ENCODE assay signal across 8 cellular contexts in the genomic region with DNA sequence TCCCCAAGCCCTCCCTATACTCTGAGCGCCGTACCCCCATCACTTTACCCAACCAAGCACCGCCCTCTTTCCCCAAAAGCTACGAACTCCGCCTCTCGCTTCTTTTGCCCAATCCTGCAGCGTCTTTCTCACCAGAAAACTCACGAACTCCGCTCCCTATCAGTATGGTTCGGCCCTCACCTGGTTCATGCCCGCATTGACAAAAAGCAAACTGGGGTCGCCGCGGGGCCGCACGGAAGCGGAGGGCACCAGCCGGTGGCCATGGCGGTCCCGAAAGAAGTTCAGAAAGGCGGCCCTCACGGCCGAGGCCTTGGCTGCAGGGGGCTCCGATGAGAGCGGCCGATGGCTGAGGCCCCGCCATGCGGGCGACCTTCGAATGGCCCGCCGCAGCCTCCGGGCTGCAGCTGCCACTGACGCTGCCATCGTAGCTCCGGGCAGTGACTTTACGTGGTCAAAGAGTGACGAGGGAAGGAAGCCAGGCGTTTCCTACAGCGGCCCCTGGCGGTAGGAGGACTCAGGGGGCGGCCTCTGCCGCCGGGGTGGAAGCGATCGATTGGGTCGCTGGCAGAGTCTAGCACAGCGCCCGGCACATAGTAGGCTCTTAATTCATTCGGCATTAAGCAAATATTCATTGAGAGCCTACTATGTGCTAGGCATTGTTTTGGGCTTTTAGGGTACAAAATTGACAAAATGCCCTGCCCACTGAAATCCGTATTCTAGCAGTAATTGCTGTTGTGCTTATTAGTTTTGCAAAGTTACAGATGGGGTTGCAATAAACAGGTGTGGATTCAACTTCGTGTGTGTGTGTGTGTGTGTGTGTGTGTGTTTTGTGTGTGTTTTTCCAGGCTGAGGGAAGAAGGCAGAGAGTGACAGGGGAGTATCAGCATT. TPM values are rescaled to one million over a fixed set of nuclear protein-coding genes. Genes with fewer than 3 reads are reported as not detected.
DNase-seq lines count a peak whose midpoint lies in the region; ATAC-seq, FAIRE-seq and TF ChIP-seq lines count a peak whose summit lies in the region.

Gene AARS2 (minus strand): TSS at position 447 of the 888 bp plus-strand sequence. CDS start 24 bp downstream, at position 423.

- no peaks in the 10 kb centered on the region for H4K20me1 ChIP-seq in keratinocyte (ENCODE audit: control insufficient read depth, extremely low read depth, insufficient read depth, low read length)

- H3K4me2 ChIP-seq in keratinocyte (ENCODE audit: control insufficient read depth, extremely low read depth, insufficient read depth, low read depth, low read length), result peak within 1 kb of the TSS; percentile 83

- peaks cover 10% of the 10 kb centered on the region for H3K27me3 Mint-ChIP-seq in central memory CD8-positive, alpha-beta T cell

- H3K4me3 Mint-ChIP-seq in central memory CD8-positive, alpha-beta T cell, result peak within 1 kb of the TSS; percentile 100

- H2AFZ ChIP-seq in keratinocyte (ENCODE audit: control insufficient read depth, low read length), result peak within 1 kb of the TSS; percentile 91

- peak; percentile 94 for TF ChIP-seq POLR2A in GM18951 (IDR thresholded peaks at IDR 0.05; ENCODE audit: extremely low read depth, insufficient read depth, insufficient read length)

- H3K36me3 ChIP-seq in keratinocyte (ENCODE audit: control insufficient read depth in 2 of 2, extremely low read depth in 1 of 2, insufficient read depth in 2 of 2, low read length in 2 of 2), result peaks cover 9 to 23% of the 10 kb centered on the region in 2 experiments

- H3K9me1 ChIP-seq in keratinocyte (ENCODE audit: control insufficient read depth, extremely low read depth, insufficient read depth, low read length), result no peaks in the 10 kb centered on the region

- DNase-seq in AML-193 (lab: John Stamatoyannopoulos, UW) (peak; percentile 88 to 89), NCI-H345 (lab: John Stamatoyannopoulos, UW) (peak; percentile 92), keratinocyte (ENCODE audit: low read depth, low spot score) (peak; percentile 32)
- peak; percentile 87 for DNase-seq in activated CD4-positive, CD25-positive, alpha-beta regulatory T cell treated with anti-CD3 and anti-CD28 coated beads, Interleukin-2, amount 50 U/mL, for 16 hours (ENCODE audit: low read depth, low spot score)
- peak; percentile 85 to 96 for DNase-seq in central memory CD8-positive, alpha-beta T cell (ENCODE audit: low spot score in 2 of 2)
- peak; percentile 86 to 95 (median 90) for DNase-seq in stimulated activated CD4-positive, alpha-beta T cell treated with anti-CD3 and anti-CD28 coated beads, Interleukin-12 subunit alpha, Interleukin-12 subunit beta, amount 100 ng/mL, for 48 hours (ENCODE audit: low read depth in 2 of 3, low spot score in 1 of 3)

- peak within 1 kb of the TSS; percentile 87 for H3K9ac ChIP-seq in keratinocyte (ENCODE audit: control insufficient read depth, extremely low read depth, insufficient read depth, low read length)

- dilution Hi-C loops in keratinocyte (cut with MboI; ENCODE audit: extremely low pct_ligation_motif_present, low sequenced_read_pairs), result no loop called here

- peak; percentile 81 for ATAC-seq in HG03196 (IDR thresholded peaks at IDR 0.05; ENCODE audit: unreplicated experiment)
- peak; percentile 91 for ATAC-seq in central memory CD8-positive, alpha-beta T cell (replicated peaks; ENCODE audit: extremely low read depth, poor library complexity, severe bottlenecking)

- peaks cover 22% of the 10 kb centered on the region for H3K36me3 Mint-ChIP-seq in central memory CD8-positive, alpha-beta T cell (ENCODE audit: insufficient read depth)

- H3K79me2 ChIP-seq in keratinocyte (ENCODE audit: control insufficient read depth, insufficient read depth, low read length), result peaks cover 12% of the 10 kb centered on the region

- H3K4me3 ChIP-seq in keratinocyte (ENCODE audit: control insufficient read depth in 2 of 3, extremely low read depth in 1 of 3, insufficient read depth in 2 of 3, low read depth in 1 of 3, low read length in 3 of 3), result peak within 1 kb of the TSS; percentile 88 to 96 (median 93)

- H3K4me1 Mint-ChIP-seq in central memory CD8-positive, alpha-beta T cell, result peaks cover 32% of the 10 kb centered on the region

- H3K4me1 ChIP-seq in keratinocyte (ENCODE audit: control insufficient read depth, extremely low read depth, insufficient read depth, low read length), result peaks cover 19% of the 10 kb centered on the region

- TF ChIP-seq CTCF in keratinocyte (optimal IDR thresholded peaks at IDR 0.05 in 1 of 3, IDR thresholded peaks at IDR 0.05 in 1 of 3, conservative IDR thresholded peaks at IDR 0.05 in 1 of 3; ENCODE audit: extremely low read depth in 1 of 3, insufficient read depth in 2 of 3, low read length in 3 of 3), result peak; percentile 94 to 99 (median 96)

- peak within 1 kb of the TSS; percentile 93 for H3K27ac Mint-ChIP-seq in central memory CD8-positive, alpha-beta T cell (ENCODE audit: low read depth)

- FAIRE-seq in keratinocyte (lab: Jason Lieb, UNC), result peak; percentile 67

- H3K9me3 Mint-ChIP-seq in central memory CD8-positive, alpha-beta T cell, result no peaks in the 10 kb centered on the region

- in situ Hi-C loops in GM18951 (cut with MboI; ENCODE audit: low sequenced_read_pairs, unreplicated experiment), result no loop called here

- peak within 1 kb of the TSS; percentile 69 for H3K27ac ChIP-seq in keratinocyte (ENCODE audit: control insufficient read depth, insufficient read depth, low read length)

- H3K9me3 ChIP-seq in keratinocyte (ENCODE audit: control insufficient read depth, low read depth, low read length), result no peaks in the 10 kb centered on the region

- no peaks in the 10 kb centered on the region for H3K27me3 ChIP-seq in keratinocyte (ENCODE audit: control insufficient read depth, extremely low read depth, insufficient read depth, low read length)

RNA-seq across cellular contexts. Expression of gene AARS2, which starts in this region (rescaled TPM):
- 5.8 to 8.5 TPM (median 5.9 TPM) in 3 replicates for polyA plus RNA-seq in keratinocyte
- polyA plus RNA-seq in keratinocyte (2011; ENCODE audit: low read depth), result 3.9 TPM
- polyA plus RNA-seq in keratinocyte (2011; cell fraction: cytosol; rRNA removed), result 2.1 and 3.8 TPM in 2 replicates
- polyA plus RNA-seq in keratinocyte (2011; cell fraction: nucleus; rRNA removed), result 15.4 and 15.9 TPM in 2 replicates
- 3.1 and 7.9 TPM in 2 replicates for polyA plus RNA-seq in keratinocyte (2012; ENCODE audit: low replicate concordance)
- polyA minus RNA-seq in keratinocyte, result 10.7 to 12.9 TPM (median 12.1 TPM) in 3 replicates
- polyA minus RNA-seq in keratinocyte (2011; cell fraction: cytosol; rRNA and poly(A)+ RNA removed), result 7.9 TPM
- polyA minus RNA-seq in keratinocyte (2011; cell fraction: nucleus; rRNA and poly(A)+ RNA removed), result 19.5 and 19.6 TPM in 2 replicates

Comparison
In these comparisons a context has a peak if more than half of its experiments do, and no peak if none do; other contexts are left out.
1. Peak in every context shown above with its lines: DNase-seq, ATAC-seq, H3K4me3 ChIP-seq and H3K27ac ChIP-seq.
2. DNase-seq: peak in every context shown above with its lines; median percentile 92 in NCI-H345; 90 in central memory CD8-positive, alpha-beta T cell; 90 in stimulated activated CD4-positive, alpha-beta T cell treated with anti-CD3 and anti-CD28 coated beads, Interleukin-12 subunit alpha, Interleukin-12 subunit beta, amount 100 ng/mL, for 48 hours; 88 in AML-193; 87 in activated CD4-positive, CD25-positive, alpha-beta regulatory T cell treated with anti-CD3 and anti-CD28 coated beads, Interleukin-2, amount 50 U/mL, for 16 hours; 32 in keratinocyte.